Comparison of ENCODE assay signal across 13 cellular contexts in genomic region chr9:124420991-124421543, GRCh38. TPM values are rescaled to one million over a fixed set of nuclear protein-coding genes. Genes with fewer than 3 reads are reported as not detected.
DNase-seq lines count a peak whose midpoint lies in the region; ATAC-seq lines count a peak whose summit lies in the region.
"Had no signal": no experiment of that assay in that cellular context is flagged by ENCODE, and none has a peak within 500 bp of the region (broad histone marks: within the 10 kb centered on the region; RNA-seq: fewer than 3 reads in every experiment).

No MANE protein-coding gene starts in this region.

- no peak overlapping the region for H3K4me3 Mint-ChIP-seq in stimulated activated naive B cell treated with anti-CD40 and anti-IgM and Interleukin-4, amounts not matched to agents 10 μg/mL and 1 μg/mL and 100 μg/mL, for 72 hours

- H3K27me3 ChIP-seq in SJCRH30 = peaks cover 8% of the 10 kb centered on the region
- H3K27me3 ChIP-seq: adrenal gland, BE2C, uterus had no signal

- H3K27me3 Mint-ChIP-seq in stimulated activated naive B cell treated with anti-CD40 and anti-IgM and Interleukin-4, amounts not matched to agents 10 μg/mL and 1 μg/mL and 100 μg/mL, for 72 hours = peaks cover 6 to 15% of the 10 kb centered on the region in 2 donors

- no peaks in the 10 kb centered on the region for H3K9me3 ChIP-seq in SJCRH30 (replicated peaks)
- H3K9me3 ChIP-seq: adrenal gland, BE2C, uterus had no signal

- H3K27ac ChIP-seq in SJCRH30 = no peak overlapping the region
- H3K27ac ChIP-seq: adrenal gland, skin epidermis, uterus had no signal

- no peak overlapping the region for H3K27ac Mint-ChIP-seq in stimulated activated naive B cell treated with anti-CD40 and anti-IgM and Interleukin-4, amounts not matched to agents 10 μg/mL and 1 μg/mL and 100 μg/mL, for 72 hours

- peaks cover 0 to 2% of the 10 kb centered on the region in 2 donors for H3K9me3 Mint-ChIP-seq in stimulated activated naive B cell treated with anti-CD40 and anti-IgM and Interleukin-4, amounts not matched to agents 10 μg/mL and 1 μg/mL and 100 μg/mL, for 72 hours

- H3K4me1 ChIP-seq in SJCRH30 = no peaks in the 10 kb centered on the region
- H3K4me1 ChIP-seq: BE2C, uterus had no signal

- no peak for ATAC-seq in HG03095 (IDR thresholded peaks at IDR 0.05; ENCODE audit: unreplicated experiment)
- no peak for ATAC-seq in HG03175 (IDR thresholded peaks at IDR 0.05; ENCODE audit: unreplicated experiment)
- no peak for ATAC-seq in stimulated activated naive B cell treated with anti-CD40 and anti-IgM and Interleukin-4, amounts not matched to agents 10 μg/mL and 1 μg/mL and 100 μg/mL, for 72 hours (replicated peaks)

- DNase-seq in DMS153 (lab: John Stamatoyannopoulos, UW) (peak; percentile 88), NCI-H1417 (lab: John Stamatoyannopoulos, UW) (peak; percentile 64 to 99 (median 96)), NCI-H526 treated with DMSO at 0.1 percent for 48 hours (lab: John Stamatoyannopoulos, UW) (peak; percentile 60), iris pigment epithelial cell (ENCODE audit: low read depth) (peak; percentile 8), SJCRH30 (no peak)
- DNase-seq in stimulated activated naive B cell treated with anti-CD40 and anti-IgM and Interleukin-4, amounts not matched to agents 10 μg/mL and 1 μg/mL and 100 μg/mL, for 72 hours = no peak
- DNase-seq: BE2C, T-helper 9 cell, uterus had no signal

- peaks cover 6 to 14% of the 10 kb centered on the region in 2 donors for H3K4me1 Mint-ChIP-seq in stimulated activated naive B cell treated with anti-CD40 and anti-IgM and Interleukin-4, amounts not matched to agents 10 μg/mL and 1 μg/mL and 100 μg/mL, for 72 hours

- no peaks in the 10 kb centered on the region for H3K36me3 ChIP-seq in SJCRH30
- H3K36me3 ChIP-seq: adrenal gland, BE2C, uterus had no signal

- no peak overlapping the region for H3K4me3 ChIP-seq in SJCRH30
- H3K4me3 ChIP-seq: adrenal gland, skin epidermis, uterus had no signal

- H3K36me3 Mint-ChIP-seq in stimulated activated naive B cell treated with anti-CD40 and anti-IgM and Interleukin-4, amounts not matched to agents 10 μg/mL and 1 μg/mL and 100 μg/mL, for 72 hours = no peaks in the 10 kb centered on the region

RNA-seq across cellular contexts. Expression of gene PSMB7, which starts 5.8 kb away (rescaled TPM):
- total RNA-seq in SJCRH30 (2014; rRNA removed; shearing (Covaris generic)) = 393 and 403 TPM in 2 replicates

RNA-seq across cellular contexts. Expression of gene ADGRD2, which starts 29.2 kb away (rescaled TPM):
- not detected in 2 replicates for total RNA-seq in SJCRH30 (2014; rRNA removed; shearing (Covaris generic))

Comparison
In these comparisons a context has a peak if more than half of its experiments do, and no peak if none do; other contexts are left out.
1. DNase-seq: peak in DMS153 (single experiment), NCI-H1417 (3 of 3), NCI-H526 treated with DMSO at 0.1 percent for 48 hours (single experiment) and iris pigment epithelial cell (single experiment); none in SJCRH30 (0 of 2) and stimulated activated naive B cell treated with anti-CD40 and anti-IgM and Interleukin-4, amounts not matched to agents 10 μg/mL and 1 μg/mL and 100 μg/mL, for 72 hours (single experiment).